10 cellular contexts compared by ENCODE assay signal in genomic region chr4:153233761-153234371, GRCh38. TPM values are rescaled to one million over a fixed set of nuclear protein-coding genes. Genes with fewer than 3 reads are reported as not detected.
DNase-seq lines count a peak whose midpoint lies in the region; ATAC-seq and TF ChIP-seq lines count a peak whose summit lies in the region.
"Had no signal": no experiment of that assay in that cellular context is flagged by ENCODE, and none has a peak within 500 bp of the region (broad histone marks: within the 10 kb centered on the region; RNA-seq: fewer than 3 reads in every experiment).

No MANE protein-coding gene starts in this region.

- H3K27ac ChIP-seq in mammary epithelial cell (ENCODE audit: insufficient read depth, low read depth, low read length) = no peak overlapping the region
- H3K27ac ChIP-seq in OCI-LY7 (ENCODE audit: low read depth, low read length, poor library complexity, severe bottlenecking) = no peak overlapping the region

- BruUV-seq in mammary epithelial cell (replicated peaks; lab: Mats Ljungman, UMichigan) = no TSS peak
- BruUV-seq in OCI-LY7 (replicated peaks; lab: Mats Ljungman, UMichigan) = no TSS peak

- H3K4me1 ChIP-seq in mammary epithelial cell (ENCODE audit: insufficient read depth, low read length) (peaks cover 31% of the 10 kb centered on the region), OCI-LY7 (ENCODE audit: insufficient read depth, low read length, poor library complexity, severe bottlenecking) (no peaks in the 10 kb centered on the region)

- H3K4me2 ChIP-seq in mammary epithelial cell (ENCODE audit: insufficient read depth, low read depth, low read length) (peak overlapping the region; percentile 63), OCI-LY7 (ENCODE audit: low read length) (no peak overlapping the region)

- H2AFZ ChIP-seq in mammary epithelial cell (ENCODE audit: low read depth, low read length) (no peak overlapping the region), OCI-LY7 (ENCODE audit: low read length) (no peak overlapping the region)

- CTCF ChIA-PET in mammary epithelial cell (lab: Charles Lee; ENCODE audit: low non-redundant PET) (no interaction called here), OCI-LY7 (lab: Charles Lee; ENCODE audit: unreplicated experiment) (no interaction called here)

- H3K36me3 ChIP-seq in mammary epithelial cell (ENCODE audit: insufficient read depth, low read length) (no peaks in the 10 kb centered on the region), OCI-LY7 (ENCODE audit: insufficient read depth, low read length) (no peaks in the 10 kb centered on the region)

- TF ChIP-seq CTCF in mammary epithelial cell (conservative IDR thresholded peaks at IDR 0.05 in 1 of 2, IDR thresholded peaks at IDR 0.05 in 1 of 2; ENCODE audit: extremely low read depth in 1 of 2, insufficient read depth in 1 of 2, low read depth in 1 of 2, low read length in 2 of 2) (no peak), OCI-LY7 (conservative IDR thresholded peaks at IDR 0.05; ENCODE audit: low read length) (no peak)

- no peak overlapping the region for H3K9ac ChIP-seq in mammary epithelial cell (ENCODE audit: insufficient read depth, low read length)

- no peaks in the 10 kb centered on the region for H3K27me3 ChIP-seq in mammary epithelial cell (ENCODE audit: insufficient read depth, low read length)

- intact Hi-C loops in mammary epithelial cell (cut with micrococcal nuclease) (loop anchor here (1.0 to 5.0 kb wide), 3 partner anchors 12 to 58 kb away; no protein-coding TSS in a partner anchor), OCI-LY7 (cut with micrococcal nuclease; ENCODE audit: unreplicated experiment) (loop anchor here (5.0 kb wide), 1 partner anchor 83 kb away; no protein-coding TSS in a partner anchor)

- H3K79me2 ChIP-seq in mammary epithelial cell (ENCODE audit: insufficient read depth, low read length) = peaks cover 4% of the 10 kb centered on the region
- H3K79me2 ChIP-seq in OCI-LY7 (ENCODE audit: insufficient read depth, low read depth, low read length) = no peaks in the 10 kb centered on the region

- in situ Hi-C loops in mammary epithelial cell (cut with MboI; ENCODE audit: low sequenced_read_pairs in 2 of 2) = no loop called here

- DNase-seq in AG08395 (ENCODE audit: low spot score) (peak; percentile 89), HT1080 (ENCODE audit: low read depth) (peak; percentile 93), mammary epithelial cell (peak; percentile 92), lung microvascular endothelial cell (ENCODE audit: low read depth in 2 of 2) (peak; percentile 75 to 77), NCI-H510A treated with DMSO at 0.1 percent for 48 hours (lab: John Stamatoyannopoulos, UW) (no peak), OCI-LY7 (ENCODE audit: low spot score) (no peak), retina (no peak)
- DNase-seq: activated CD4-positive, alpha-beta memory T cell treated with anti-CD3 and anti-CD28 coated beads, Interleukin-2, amount 10 ng/mL, durations not matched to agents 7 days and 5 days had no signal

- ATAC-seq in GM21447 (IDR thresholded peaks at IDR 0.05; ENCODE audit: unreplicated experiment) = no peak

- no peaks in the 10 kb centered on the region for H3K9me3 ChIP-seq in mammary epithelial cell (replicated peaks; ENCODE audit: insufficient read depth, low read length)
- no peaks in the 10 kb centered on the region for H3K9me3 ChIP-seq in OCI-LY7 (ENCODE audit: low read length)
- H3K9me3 ChIP-seq: HAP-1 had no signal

- H3K9me2 ChIP-seq in OCI-LY7 (ENCODE audit: insufficient read depth, low read length) = no peaks in the 10 kb centered on the region

- 0% methylated on average over 5 of the region's 5 CpGs for whole genome bisulfite sequencing in mammary epithelial cell (ENCODE audit: low coverage, missing lambda C conversion rate)

- POLR2A ChIA-PET in OCI-LY7 (lab: Charles Lee) = no interaction called here

- peak overlapping the region in 1 of 3 experiments; percentile 3 for H3K4me3 ChIP-seq in mammary epithelial cell (replicated peaks in 1 of 3; ENCODE audit: insufficient read depth in 1 of 3, low read depth in 2 of 3, low read length in 3 of 3)
- H3K4me3 ChIP-seq in OCI-LY7 (ENCODE audit: low read depth, low read length, poor library complexity, severe bottlenecking) = no peak overlapping the region
- H3K4me3 ChIP-seq: HAP-1 had no signal

- H4K20me1 ChIP-seq in mammary epithelial cell (ENCODE audit: insufficient read depth, low read length) (no peaks in the 10 kb centered on the region), OCI-LY7 (ENCODE audit: insufficient read depth, low read length) (no peaks in the 10 kb centered on the region)

- dilution Hi-C loops in mammary epithelial cell (cut with HindIII; ENCODE audit: low sequenced_read_pairs) = no loop called here

RNA-seq across cellular contexts. Expression of gene TRIM2, which starts 29.6 kb away (rescaled TPM):
- 19.0 and 28.0 TPM in 2 replicates for total RNA-seq in HT1080 (2014; rRNA removed; shearing (Covaris generic))
- polyA plus RNA-seq in HT1080 (2015; cell fraction: cytosol; rRNA removed) = 5.0 and 6.3 TPM in 2 replicates
- 6.3 and 7.8 TPM in 2 replicates for polyA plus RNA-seq in HT1080 (2015; cell fraction: nucleus; rRNA removed)
- total RNA-seq in mammary epithelial cell (10 to 100 TPM; 19.5 to 65.2 TPM), lung microvascular endothelial cell (6.5 and 15.7 TPM in 2 replicates), OCI-LY7 (2022) (0.29 TPM in 1 of 2 replicates, not detected in the other)
- 11.0 TPM for polyA plus RNA-seq in mammary epithelial cell
- polyA minus RNA-seq in mammary epithelial cell = 31.4 TPM
- total RNA-seq in OCI-LY7 (2014; rRNA removed; shearing (Covaris generic)) = 0.06 and 0.46 TPM in 2 replicates

Comparison
In these comparisons a context has a peak if more than half of its experiments do, and no peak if none do; other contexts are left out.
1. DNase-seq: peak in AG08395 (single experiment), HT1080 (single experiment), mammary epithelial cell (single experiment) and lung microvascular endothelial cell (2 of 2); none in NCI-H510A treated with DMSO at 0.1 percent for 48 hours (single experiment), OCI-LY7 (single experiment) and retina (single experiment).